In genomic region chr12:120235369-120236123, GRCh38 we compare ENCODE assay signal across 9 cellular contexts. TPM values are rescaled to one million over a fixed set of nuclear protein-coding genes. Genes with fewer than 3 reads are reported as not detected.
A peak's percentile ranks its signal among the peaks of the same experiment; 100 is the strongest.
DNase-seq lines count a peak whose midpoint lies in the region; ATAC-seq and TF ChIP-seq lines count a peak whose summit lies in the region.
"Had no signal": no experiment of that assay in that cellular context is flagged by ENCODE, and none has a peak within 500 bp of the region (broad histone marks: within the 10 kb centered on the region; RNA-seq: fewer than 3 reads in every experiment).

No MANE protein-coding gene starts in this region.

- POLR2A ChIA-PET in AG04449 (lab: Yijun Ruan, JAX): interaction anchor here (0.6 to 5.2 kb wide), 13 partner anchors 7 to 56 kb away, joined by 3 to 59 read pairs (median 5); partner anchors contain the start of genes PXN, RNU4-1, RNU4-2 and RPLP0

- CTCF ChIA-PET in AG04449 (lab: Yijun Ruan, JAX): interaction anchor here (0.6 to 25.2 kb wide), 12 partner anchors 6 to 68 kb away, joined by 3 to 412 read pairs (median 3); partner anchors contain the start of genes PXN and RPLP0

- ATAC-seq in HG02623 (IDR thresholded peaks at IDR 0.05; ENCODE audit: unreplicated experiment) (no peak), esophagus mucosa (no peak)

- no peak for DNase-seq in AG04449 (ENCODE audit: low read depth, low spot score)
- peak; percentile 93 for DNase-seq in LHCN-M2 (ENCODE audit: low read depth)
- DNase-seq in choroid plexus epithelial cell (ENCODE audit: low read depth): no peak
- no peak for DNase-seq in DMS79 (lab: John Stamatoyannopoulos, UW)
- no peak for DNase-seq in erythroblast (lab: John Stamatoyannopoulos, UW)

- no peaks in the 10 kb centered on the region for H3K36me3 ChIP-seq in mucosa of rectum (ENCODE audit: control insufficient read depth in 2 of 2, insufficient read depth in 2 of 2, low read length in 2 of 2)

- H3K27me3 ChIP-seq in mucosa of rectum (ENCODE audit: control insufficient read depth in 2 of 2, insufficient read depth in 2 of 2, low read length in 2 of 2): no peaks in the 10 kb centered on the region

- TF ChIP-seq CTCF in AG04449 (IDR thresholded peaks at IDR 0.05; ENCODE audit: insufficient read depth, low read length, missing control alignments) (peak; percentile 20), choroid plexus epithelial cell (conservative IDR thresholded peaks at IDR 0.05; ENCODE audit: low read depth, low read length) (peak; percentile 57)

- TF ChIP-seq POLR2A in erythroblast (IDR thresholded peaks at IDR 0.05; ENCODE audit: low read length): no peak

- H3K9ac ChIP-seq in mucosa of rectum (ENCODE audit: low read depth in 1 of 2, low read length in 2 of 2): peak overlapping the region in 1 of 2 donors; percentile 6

- H3K27ac ChIP-seq in mucosa of rectum (ENCODE audit: low read depth in 2 of 2, low read length in 2 of 2): peak overlapping the region; percentile 70 to 81
- H3K27ac ChIP-seq: SK-N-MC had no signal

- no peaks in the 10 kb centered on the region for H3K9me3 ChIP-seq in mucosa of rectum (ENCODE audit: control insufficient read depth in 2 of 2, low read length in 2 of 2)

- H3K4me1 ChIP-seq in mucosa of rectum (ENCODE audit: control insufficient read depth in 2 of 2, insufficient read depth in 2 of 2, low read length in 2 of 2): peaks cover 53 to 63% of the 10 kb centered on the region in 2 donors

- H3K4me3 ChIP-seq in AG04449 (ENCODE audit: low read depth, low read length) (peak overlapping the region; percentile 6; the same call in 1 of the 2 replicates), choroid plexus epithelial cell (ENCODE audit: low read depth, low read length) (no peak overlapping the region), mucosa of rectum (ENCODE audit: low read length in 2 of 2) (no peak overlapping the region)
- H3K4me3 ChIP-seq: SK-N-MC had no signal

RNA-seq across cellular contexts. Expression of gene PXN, which starts 30.0 kb away (rescaled TPM):
- total RNA-seq in LHCN-M2 (2014; rRNA removed) (152 and 159 TPM in 2 replicates), esophagus mucosa (23.6 TPM)
- polyA plus RNA-seq in LHCN-M2 (2012): 215 TPM

RNA-seq across cellular contexts. Expression of gene RPLP0, which starts 34.6 kb away (rescaled TPM):
- 3,359 and 3,689 TPM in 2 replicates for total RNA-seq in LHCN-M2 (2014; rRNA removed)
- 2,988 TPM for polyA plus RNA-seq in LHCN-M2 (2012)
- total RNA-seq in esophagus mucosa: 3,286 TPM

RNA-seq across cellular contexts. Expression of gene GCN1, which starts 41.0 kb away (rescaled TPM):
- total RNA-seq in LHCN-M2 (2014; rRNA removed) (66.6 and 71.0 TPM in 2 replicates), esophagus mucosa (65.0 TPM)
- polyA plus RNA-seq in LHCN-M2 (2012): 36.0 TPM

RNA-seq across cellular contexts. Expression of gene RNU4-2, which starts 56.2 kb away (rescaled TPM):
- total RNA-seq in LHCN-M2 (2014; rRNA removed) (not detected in 2 replicates), esophagus mucosa (53,824 TPM)
- 99.3 TPM for polyA plus RNA-seq in LHCN-M2 (2012)

RNA-seq across cellular contexts. Expression of gene RNU4-1, which starts 57.5 kb away (rescaled TPM):
- total RNA-seq in LHCN-M2 (2014; rRNA removed) (under 0.01 TPM in 1 of 2 replicates, not detected in the other), esophagus mucosa (20,765 TPM)
- 43.7 TPM for polyA plus RNA-seq in LHCN-M2 (2012)
